Comparison of ENCODE assay signal across 1 cellular context in the genomic region with DNA sequence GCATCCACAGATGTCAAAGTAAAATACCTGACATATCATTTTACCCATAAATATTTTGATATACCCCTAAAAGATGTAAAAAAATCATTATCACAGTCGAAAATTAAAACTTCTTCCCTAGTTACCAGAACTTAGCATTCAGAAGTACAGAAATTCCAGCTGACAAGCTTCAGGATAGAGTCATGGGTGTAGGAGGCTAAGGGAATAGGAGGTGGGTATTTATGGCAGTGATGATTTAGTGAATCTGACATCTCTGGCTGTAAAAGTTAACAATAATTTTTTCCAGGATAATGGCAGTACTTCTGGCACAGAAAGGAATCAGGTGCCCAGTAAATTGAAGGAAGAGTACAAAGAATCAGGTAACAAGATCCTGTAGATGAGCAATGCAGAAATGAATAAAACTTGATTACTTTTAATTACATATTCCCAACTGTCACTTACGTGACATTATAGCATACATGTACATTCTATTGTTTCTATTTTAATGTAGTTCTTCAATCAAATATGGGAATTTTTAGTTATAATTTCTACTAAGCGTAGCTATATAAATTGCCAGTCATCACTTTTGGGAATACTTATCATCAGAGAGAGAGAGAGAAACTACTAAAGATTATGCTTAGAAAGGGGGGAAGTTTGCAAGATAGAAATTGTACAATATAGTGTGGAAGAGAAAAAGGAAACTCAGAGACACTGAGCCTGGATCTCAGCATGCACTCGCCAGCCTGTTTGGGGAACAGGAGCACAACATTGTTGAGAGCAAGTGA.
TF ChIP-seq lines count a peak whose summit lies in the region.

No MANE protein-coding gene starts in this region.

TF ChIP-seq in K562, 482 proteins besides CTCF, POLR2A, EP300 and RAD21 (continued from another document):
- TF ChIP-seq, protein P1, sequence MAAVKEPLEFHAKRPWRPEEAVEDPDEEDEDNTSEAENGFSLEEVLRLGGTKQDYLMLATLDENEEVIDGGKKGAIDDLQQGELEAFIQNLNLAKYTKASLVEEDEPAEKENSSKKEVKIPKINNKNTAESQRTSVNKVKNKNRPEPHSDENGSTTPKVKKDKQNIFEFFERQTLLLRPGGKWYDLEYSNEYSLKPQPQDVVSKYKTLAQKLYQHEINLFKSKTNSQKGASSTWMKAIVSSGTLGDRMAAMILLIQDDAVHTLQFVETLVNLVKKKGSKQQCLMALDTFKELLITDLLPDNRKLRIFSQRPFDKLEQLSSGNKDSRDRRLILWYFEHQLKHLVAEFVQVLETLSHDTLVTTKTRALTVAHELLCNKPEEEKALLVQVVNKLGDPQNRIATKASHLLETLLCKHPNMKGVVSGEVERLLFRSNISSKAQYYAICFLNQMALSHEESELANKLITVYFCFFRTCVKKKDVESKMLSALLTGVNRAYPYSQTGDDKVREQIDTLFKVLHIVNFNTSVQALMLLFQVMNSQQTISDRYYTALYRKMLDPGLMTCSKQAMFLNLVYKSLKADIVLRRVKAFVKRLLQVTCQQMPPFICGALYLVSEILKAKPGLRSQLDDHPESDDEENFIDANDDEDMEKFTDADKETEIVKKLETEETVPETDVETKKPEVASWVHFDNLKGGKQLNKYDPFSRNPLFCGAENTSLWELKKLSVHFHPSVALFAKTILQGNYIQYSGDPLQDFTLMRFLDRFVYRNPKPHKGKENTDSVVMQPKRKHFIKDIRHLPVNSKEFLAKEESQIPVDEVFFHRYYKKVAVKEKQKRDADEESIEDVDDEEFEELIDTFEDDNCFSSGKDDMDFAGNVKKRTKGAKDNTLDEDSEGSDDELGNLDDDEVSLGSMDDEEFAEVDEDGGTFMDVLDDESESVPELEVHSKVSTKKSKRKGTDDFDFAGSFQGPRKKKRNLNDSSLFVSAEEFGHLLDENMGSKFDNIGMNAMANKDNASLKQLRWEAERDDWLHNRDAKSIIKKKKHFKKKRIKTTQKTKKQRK (IDR thresholded peaks at IDR 0.05; ENCODE audit: borderline replicate concordance, low read depth, low read length): no peak
- TF ChIP-seq, protein P2, sequence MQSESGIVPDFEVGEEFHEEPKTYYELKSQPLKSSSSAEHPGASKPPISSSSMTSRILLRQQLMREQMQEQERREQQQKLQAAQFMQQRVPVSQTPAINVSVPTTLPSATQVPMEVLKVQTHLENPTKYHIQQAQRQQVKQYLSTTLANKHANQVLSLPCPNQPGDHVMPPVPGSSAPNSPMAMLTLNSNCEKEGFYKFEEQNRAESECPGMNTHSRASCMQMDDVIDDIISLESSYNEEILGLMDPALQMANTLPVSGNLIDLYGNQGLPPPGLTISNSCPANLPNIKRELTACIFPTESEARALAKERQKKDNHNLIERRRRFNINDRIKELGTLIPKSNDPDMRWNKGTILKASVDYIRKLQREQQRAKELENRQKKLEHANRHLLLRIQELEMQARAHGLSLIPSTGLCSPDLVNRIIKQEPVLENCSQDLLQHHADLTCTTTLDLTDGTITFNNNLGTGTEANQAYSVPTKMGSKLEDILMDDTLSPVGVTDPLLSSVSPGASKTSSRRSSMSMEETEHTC (IDR thresholded peaks at IDR 0.05): no peak
- TF ChIP-seq KAT7 (CRISPR knock-in tag; IDR thresholded peaks at IDR 0.05; ENCODE audit: borderline replicate concordance) (no peak), ZNF830 (CRISPR knock-in tag; IDR thresholded peaks at IDR 0.05) (no peak), L3MBTL2 (IDR thresholded peaks at IDR 0.05) (no peak), OTX1 (CRISPR knock-in tag; IDR thresholded peaks at IDR 0.05) (no peak), MAFF (IDR thresholded peaks at IDR 0.05; ENCODE audit: low read length) (peak; percentile 19; the same call in 1 of the 2 replicates), ZNF75A (CRISPR knock-in tag; IDR thresholded peaks at IDR 0.05) (no peak), CTBP1 (IDR thresholded peaks at IDR 0.05; ENCODE audit: borderline replicate concordance) (no peak), ZNF316 (IDR thresholded peaks at IDR 0.05) (peak; percentile 66), TFAM (CRISPR knock-in tag; conservative IDR thresholded peaks at IDR 0.05) (no peak), RBM17 (IDR thresholded peaks at IDR 0.05; ENCODE audit: borderline replicate concordance, low read depth, low read length) (no peak)
- TF ChIP-seq, protein P3, sequence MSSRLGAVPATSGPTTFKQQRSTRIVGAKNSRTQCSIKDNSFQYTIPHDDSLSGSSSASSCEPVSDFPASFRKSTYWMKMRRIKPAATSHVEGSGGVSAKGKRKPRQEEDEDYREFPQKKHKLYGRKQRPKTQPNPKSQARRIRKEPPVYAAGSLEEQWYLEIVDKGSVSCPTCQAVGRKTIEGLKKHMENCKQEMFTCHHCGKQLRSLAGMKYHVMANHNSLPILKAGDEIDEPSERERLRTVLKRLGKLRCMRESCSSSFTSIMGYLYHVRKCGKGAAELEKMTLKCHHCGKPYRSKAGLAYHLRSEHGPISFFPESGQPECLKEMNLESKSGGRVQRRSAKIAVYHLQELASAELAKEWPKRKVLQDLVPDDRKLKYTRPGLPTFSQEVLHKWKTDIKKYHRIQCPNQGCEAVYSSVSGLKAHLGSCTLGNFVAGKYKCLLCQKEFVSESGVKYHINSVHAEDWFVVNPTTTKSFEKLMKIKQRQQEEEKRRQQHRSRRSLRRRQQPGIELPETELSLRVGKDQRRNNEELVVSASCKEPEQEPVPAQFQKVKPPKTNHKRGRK (tag; IDR thresholded peaks at IDR 0.05): no peak
- TF ChIP-seq, protein P4, sequence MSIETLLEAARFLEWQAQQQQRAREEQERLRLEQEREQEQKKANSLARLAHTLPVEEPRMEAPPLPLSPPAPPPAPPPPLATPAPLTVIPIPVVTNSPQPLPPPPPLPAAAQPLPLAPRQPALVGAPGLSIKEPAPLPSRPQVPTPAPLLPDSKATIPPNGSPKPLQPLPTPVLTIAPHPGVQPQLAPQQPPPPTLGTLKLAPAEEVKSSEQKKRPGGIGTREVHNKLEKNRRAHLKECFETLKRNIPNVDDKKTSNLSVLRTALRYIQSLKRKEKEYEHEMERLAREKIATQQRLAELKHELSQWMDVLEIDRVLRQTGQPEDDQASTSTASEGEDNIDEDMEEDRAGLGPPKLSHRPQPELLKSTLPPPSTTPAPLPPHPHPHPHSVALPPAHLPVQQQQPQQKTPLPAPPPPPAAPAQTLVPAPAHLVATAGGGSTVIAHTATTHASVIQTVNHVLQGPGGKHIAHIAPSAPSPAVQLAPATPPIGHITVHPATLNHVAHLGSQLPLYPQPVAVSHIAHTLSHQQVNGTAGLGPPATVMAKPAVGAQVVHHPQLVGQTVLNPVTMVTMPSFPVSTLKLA (conservative IDR thresholded peaks at IDR 0.05): no peak
